ENCODE assay signal across 8 cellular contexts in genomic region chr11:107858217-107859070, GRCh38. TPM values are rescaled to one million over a fixed set of nuclear protein-coding genes. Genes with fewer than 3 reads are reported as not detected.
A peak's percentile ranks its signal among the peaks of the same experiment; 100 is the strongest.
DNase-seq lines count a peak whose midpoint lies in the region; ATAC-seq and TF ChIP-seq lines count a peak whose summit lies in the region.

Gene SLC35F2 (minus strand): TSS chr11:107858787. CDS start chr11:107858767, 20 bp downstream.

- TF ChIP-seq POLR2A in GM18526 (IDR thresholded peaks at IDR 0.05; ENCODE audit: extremely low read depth, insufficient read length): peak; percentile 84

- DNase-seq in A172 (ENCODE audit: low spot score): no peak
- DNase-seq in NCI-H2171 (lab: John Stamatoyannopoulos, UW): peak; percentile 86
- DNase-seq in central memory CD4-positive, alpha-beta T cell: peak; percentile 58
- peak; percentile 45 to 68 for DNase-seq in stimulated activated CD4-positive, alpha-beta T cell treated with anti-CD3 and anti-CD28 coated beads, Interleukin-1b, Interleukin-23, amount 100 ng/mL, for 4 hours (ENCODE audit: low read depth in 2 of 2)

- 0 out of 2 replicates have a peak, but pooled peaks have one; percentile 7 for TF ChIP-seq CTCF in VCaP (conservative IDR thresholded peaks at IDR 0.05)

- H3K27me3 ChIP-seq in layer of hippocampus (ENCODE audit: control insufficient read depth, insufficient read depth, low read length): no peaks in the 10 kb centered on the region

- H3K27ac ChIP-seq in VCaP (peak within 1 kb of the TSS; percentile 92), layer of hippocampus (ENCODE audit: low read depth, low read length) (peak within 1 kb of the TSS; percentile 30)

- ATAC-seq in HG03045 (IDR thresholded peaks at IDR 0.05; ENCODE audit: unreplicated experiment): peak; percentile 93

RNA-seq across cellular contexts. Expression of gene SLC35F2, which starts in this region (rescaled TPM):
- 11.2 and 13.8 TPM in 2 replicates for total RNA-seq in A172 (2014; rRNA removed; shearing (Covaris generic))
